8 cellular contexts compared by ENCODE assay signal in genomic region chr16:17416461-17417221, GRCh38. TPM values are rescaled to one million over a fixed set of nuclear protein-coding genes. Genes with fewer than 3 reads are reported as not detected.
A peak's percentile ranks its signal among the peaks of the same experiment; 100 is the strongest.
DNase-seq lines count a peak whose midpoint lies in the region; ATAC-seq and TF ChIP-seq lines count a peak whose summit lies in the region.

No MANE protein-coding gene starts in this region.

- H3K4me3 ChIP-seq in adipocyte (ENCODE audit: low read length) (no peak overlapping the region), liver (ENCODE audit: low read depth in 1 of 3, low read length in 3 of 3) (no peak overlapping the region)

- peak; percentile 6 for TF ChIP-seq CTCF in liver (IDR thresholded peaks at IDR 0.05; ENCODE audit: low read depth, low read length, missing input control)

- H3K4me1 ChIP-seq in adipocyte (ENCODE audit: control insufficient read depth, insufficient read depth, low read length) (peaks cover 14% of the 10 kb centered on the region), liver (ENCODE audit: control insufficient read depth in 4 of 4, insufficient read depth in 4 of 4, low read length in 3 of 4) (no peaks in the 10 kb centered on the region)

- peak in 1 of 2 donors; percentile 24 for TF ChIP-seq RAD21 in liver (IDR thresholded peaks at IDR 0.05)

- H3K36me3 ChIP-seq in adipocyte (ENCODE audit: control insufficient read depth, insufficient read depth, low read length, severe bottlenecking) (peaks cover 5% of the 10 kb centered on the region), liver (ENCODE audit: control insufficient read depth in 4 of 4, insufficient read depth in 3 of 4, low read depth in 1 of 4, low read length in 3 of 4) (no peaks in the 10 kb centered on the region)

- DNase-seq in SKM-1 treated with dmso at 0.1 percent for 144 hours (lab: John Stamatoyannopoulos, UW; ENCODE audit: unreplicated experiment) (peak; percentile 91), adipocyte (ENCODE audit: low read depth) (peak; percentile 42), SK-N-DZ (ENCODE audit: low spot score) (no peak), NCI-H774 (lab: John Stamatoyannopoulos, UW) (no peak)
- peak; percentile 4 for DNase-seq in stimulated activated CD8-positive, alpha-beta memory T cell treated with anti-CD3 and anti-CD28 coated beads, Interleukin-12 subunit alpha, Interleukin-12 subunit beta, amount 100 ng/mL, for 4 hours (ENCODE audit: low read depth)

- H3K27me3 ChIP-seq in adipocyte (replicated peaks; ENCODE audit: control insufficient read depth, insufficient read depth, low read length) (no peaks in the 10 kb centered on the region), liver (ENCODE audit: control insufficient read depth in 4 of 4, insufficient read depth in 4 of 4, low read length in 3 of 4) (no peaks in the 10 kb centered on the region)

- peak; percentile 98 for ATAC-seq in GM18867 (IDR thresholded peaks at IDR 0.05; ENCODE audit: unreplicated experiment)
- peak; percentile 90 for ATAC-seq in HG02970 (IDR thresholded peaks at IDR 0.05; ENCODE audit: low FRiP score, unreplicated experiment)

- H3K9ac ChIP-seq in adipocyte (ENCODE audit: low read length) (no peak overlapping the region), liver (ENCODE audit: low read depth in 1 of 2, low read length in 2 of 2) (peak overlapping the region in 1 of 2 donors; percentile 31)

- WGBS in liver: 21% methylated on average over 13 of the region's 13 CpGs

- H3K27ac ChIP-seq in liver (ENCODE audit: low read depth in 1 of 2, low read length in 2 of 2): no peak overlapping the region

- no peaks in the 10 kb centered on the region for H3K9me3 ChIP-seq in adipocyte (ENCODE audit: control insufficient read depth, low read length)
- peaks cover 2 to 6% (median 4%) of the 10 kb centered on the region in 4 donors for H3K9me3 ChIP-seq in liver (ENCODE audit: control insufficient read depth in 4 of 4, low read length in 3 of 4)

TF ChIP-seq in liver, 16 proteins besides CTCF, POLR2A, EP300 and RAD21:
- TF ChIP-seq SP1 (IDR thresholded peaks at IDR 0.05): no peak
TF ChIP-seq in liver: peak in this region for 0.

RNA-seq across cellular contexts. Expression of gene XYLT1, which starts 54.1 kb away (rescaled TPM):
- total RNA-seq in liver: 1 to 10 TPM in 1 of 2 donors, under 1 TPM in 1; 0.79 to 2.3 TPM
- under 1 TPM; 0.25 to 0.27 TPM for polyA plus RNA-seq in liver
- 1.6 TPM in 2 replicates for polyA plus RNA-seq in SK-N-DZ (2014; cell fraction: cytosol; rRNA removed)
- polyA plus RNA-seq in SK-N-DZ (2014; cell fraction: nucleus; rRNA removed): 1.2 and 1.4 TPM in 2 replicates

Comparison
In these comparisons a context has a peak if more than half of its experiments do, and no peak if none do; other contexts are left out.
1. DNase-seq: peak in SKM-1 treated with dmso at 0.1 percent for 144 hours (single experiment), adipocyte (single experiment) and stimulated activated CD8-positive, alpha-beta memory T cell treated with anti-CD3 and anti-CD28 coated beads, Interleukin-12 subunit alpha, Interleukin-12 subunit beta, amount 100 ng/mL, for 4 hours (single experiment); none in SK-N-DZ (single experiment) and NCI-H774 (single experiment).